Comparison of ENCODE assay signal across 35 cellular contexts in genomic region chr5:154986151-154986550, GRCh38. TPM values are rescaled to one million over a fixed set of nuclear protein-coding genes. Genes with fewer than 3 reads are reported as not detected.
"Had no signal": no experiment of that assay in that cellular context is flagged by ENCODE, and none has a peak within 500 bp of the region (broad histone marks: within the 10 kb centered on the region; RNA-seq: fewer than 3 reads in every experiment).

No MANE protein-coding gene starts in this region.

- H3K9me3 Mint-ChIP-seq: activated naive CD4-positive, alpha-beta T cell treated with anti-CD3 and anti-CD28 coated beads, Interleukin-2, amount 50 U/mL, for 24 hours; activated naive CD8-positive, alpha-beta T cell treated with anti-CD3 and anti-CD28 coated beads, Interleukin-2, amount 50 U/mL, for 24 hours; activated T-helper 2 cell treated with anti-CD3 and anti-CD28 coated beads, Interferon-gamma antibody, Interleukin-2, Interleukin-4, amounts not matched to agents 10 μg/mL and 5 μg/mL and 100 μg/mL, durations not matched to agents 14 hours and 24 hours and 36 hours; central memory CD8-positive, alpha-beta T cell; naive B cell; stimulated activated memory B cell treated with anti-CD40 and anti-IgM and Interleukin-4, amounts not matched to agents 10 μg/mL and 1 μg/mL and 100 μg/mL, for 72 hours; stimulated activated naive CD8-positive, alpha-beta T cell treated with anti-CD3 and anti-CD28 coated beads, Interleukin-15, amount 100 ng/mL, for 72 hours; T-helper 1 cell treated with Interleukin-12 subunit alpha and Interleukin-12 subunit beta and Interleukin-4 antibody, amounts not matched to agents 30 μg/mL and 1 μg/mL, for 36 hours had no signal

- H3K27ac ChIP-seq: breast epithelium, colonic mucosa, dorsolateral prefrontal cortex, gastrocnemius medialis, neutrophil, ovary, right lobe of liver, thyroid gland, upper lobe of right lung had no signal

- H3K27me3 Mint-ChIP-seq: progenitor cell of endocrine pancreas had no signal

- H3K36me3 Mint-ChIP-seq: activated CD8-positive, alpha-beta memory T cell treated with anti-CD3 and anti-CD28 coated beads, Interleukin-2, amount 10 ng/mL, durations not matched to agents 7 days and 5 days; naive B cell; stimulated activated memory B cell treated with anti-CD40 and anti-IgM and Interleukin-4, amounts not matched to agents 10 μg/mL and 1 μg/mL and 100 μg/mL, for 72 hours had no signal

- H3K4me1 Mint-ChIP-seq: activated CD8-positive, alpha-beta memory T cell treated with anti-CD3 and anti-CD28 coated beads, Interleukin-2, amount 10 ng/mL, durations not matched to agents 7 days and 5 days; activated naive CD4-positive, alpha-beta T cell treated with anti-CD3 and anti-CD28 coated beads, Interleukin-2, amount 50 U/mL, for 24 hours; activated naive CD8-positive, alpha-beta T cell treated with anti-CD3 and anti-CD28 coated beads, Interleukin-2, amount 50 U/mL, for 24 hours; central memory CD8-positive, alpha-beta T cell; naive B cell; stimulated activated memory B cell treated with anti-CD40 and anti-IgM and Interleukin-4, amounts not matched to agents 10 μg/mL and 1 μg/mL and 100 μg/mL, for 72 hours; stimulated activated naive CD8-positive, alpha-beta T cell treated with anti-CD3 and anti-CD28 coated beads, Interleukin-15, amount 100 ng/mL, for 72 hours had no signal

- H3K4me3 Mint-ChIP-seq: activated CD8-positive, alpha-beta memory T cell treated with anti-CD3 and anti-CD28 coated beads, Interleukin-2, amount 10 ng/mL, durations not matched to agents 7 days and 5 days; activated CD8-positive, alpha-beta T cell treated with anti-CD3 and anti-CD28 coated beads, Interleukin-2, amount 10 ng/mL, durations not matched to agents 7 days and 5 days; activated naive CD4-positive, alpha-beta T cell treated with anti-CD3 and anti-CD28 coated beads, Interleukin-2, amount 50 U/mL, for 24 hours; activated naive CD8-positive, alpha-beta T cell treated with anti-CD3 and anti-CD28 coated beads, Interleukin-2, amount 50 U/mL, for 24 hours; central memory CD8-positive, alpha-beta T cell; naive B cell; nephron progenitor cell; stimulated activated memory B cell treated with anti-CD40 and anti-IgM and Interleukin-4, amounts not matched to agents 10 μg/mL and 1 μg/mL and 100 μg/mL, for 72 hours; stimulated activated naive CD8-positive, alpha-beta T cell treated with anti-CD3 and anti-CD28 coated beads, Interleukin-15, amount 100 ng/mL, for 72 hours; T-helper 1 cell treated with Interleukin-12 subunit alpha and Interleukin-12 subunit beta and Interleukin-4 antibody, amounts not matched to agents 30 μg/mL and 1 μg/mL, for 36 hours; WTC11 had no signal

- H3K27me3 ChIP-seq: breast epithelium, colonic mucosa, dorsolateral prefrontal cortex, gastrocnemius medialis, ovary, right lobe of liver, thyroid gland, upper lobe of right lung had no signal

- DNase-seq: activated CD4-positive, alpha-beta T cell treated with anti-CD3 and anti-CD28 coated beads, Interleukin-2, amount 50 U/mL, for 1 hour; activated CD8-positive, alpha-beta memory T cell treated with anti-CD3 and anti-CD28 coated beads, Interleukin-2, amount 10 ng/mL, durations not matched to agents 7 days and 5 days; activated CD8-positive, alpha-beta T cell treated with anti-CD3 and anti-CD28 coated beads, Interleukin-2, amount 10 ng/mL, durations not matched to agents 7 days and 5 days; activated naive CD8-positive, alpha-beta T cell treated with anti-CD3 and anti-CD28 coated beads, Interleukin-2, amount 50 U/mL, for 24 hours; activated T-cell treated with anti-CD3 and anti-CD28 coated beads, Interleukin-2, amount 50 U/mL, for 48 hours; colonic mucosa; dorsolateral prefrontal cortex; effector memory CD4-positive, alpha-beta T cell; gastrocnemius medialis; glutamatergic neuron; islet precursor cell; left ventricle myocardium superior; mucosa of descending colon; naive B cell; nephron progenitor cell; ovary; right lobe of liver; small intestine; stimulated activated CD4-positive, alpha-beta T cell treated with anti-CD3 and anti-CD28 coated beads, Interleukin-4, amount 100 ng/mL, for 24 hours; stimulated activated naive CD8-positive, alpha-beta T cell treated with anti-CD3 and anti-CD28 coated beads, Interleukin-15, amount 100 ng/mL, for 72 hours; substantia nigra; SW 1271; thyroid gland; upper lobe of right lung had no signal

- H3K4me3 ChIP-seq: breast epithelium, colonic mucosa, dorsolateral prefrontal cortex, gastrocnemius medialis, mucosa of descending colon, ovary, right lobe of liver, thyroid gland, upper lobe of right lung had no signal

- H3K27ac Mint-ChIP-seq: activated CD8-positive, alpha-beta memory T cell treated with anti-CD3 and anti-CD28 coated beads, Interleukin-2, amount 10 ng/mL, durations not matched to agents 7 days and 5 days; activated CD8-positive, alpha-beta T cell treated with anti-CD3 and anti-CD28 coated beads, Interleukin-2, amount 10 ng/mL, durations not matched to agents 7 days and 5 days; activated naive CD4-positive, alpha-beta T cell treated with anti-CD3 and anti-CD28 coated beads, Interleukin-2, amount 50 U/mL, for 24 hours; activated naive CD8-positive, alpha-beta T cell treated with anti-CD3 and anti-CD28 coated beads, Interleukin-2, amount 50 U/mL, for 24 hours; activated T-helper 2 cell treated with anti-CD3 and anti-CD28 coated beads, Interferon-gamma antibody, Interleukin-2, Interleukin-4, amounts not matched to agents 10 μg/mL and 5 μg/mL and 100 μg/mL, durations not matched to agents 14 hours and 24 hours and 36 hours; naive B cell; nephron progenitor cell; progenitor cell of endocrine pancreas; stimulated activated memory B cell treated with anti-CD40 and anti-IgM and Interleukin-4, amounts not matched to agents 10 μg/mL and 1 μg/mL and 100 μg/mL, for 72 hours; stimulated activated naive CD8-positive, alpha-beta T cell treated with anti-CD3 and anti-CD28 coated beads, Interleukin-15, amount 100 ng/mL, for 72 hours; T-helper 1 cell treated with Interleukin-12 subunit alpha and Interleukin-12 subunit beta and Interleukin-4 antibody, amounts not matched to agents 30 μg/mL and 1 μg/mL, for 36 hours; WTC11 had no signal

- H3K9me3 ChIP-seq: breast epithelium, colonic mucosa, gastrocnemius medialis, mucosa of descending colon, neutrophil, ovary, right lobe of liver, thyroid gland, upper lobe of right lung had no signal

- ATAC-seq: activated CD8-positive, alpha-beta memory T cell treated with anti-CD3 and anti-CD28 coated beads, Interleukin-2, amount 10 ng/mL, durations not matched to agents 7 days and 5 days; activated CD8-positive, alpha-beta T cell treated with anti-CD3 and anti-CD28 coated beads, Interleukin-2, amount 10 ng/mL, durations not matched to agents 7 days and 5 days; activated naive CD8-positive, alpha-beta T cell treated with anti-CD3 and anti-CD28 coated beads, Interleukin-2, amount 50 U/mL, for 24 hours; left ventricle myocardium superior; mucosa of descending colon; right lobe of liver; stimulated activated memory B cell treated with anti-CD40 and anti-IgM and Interleukin-4, amounts not matched to agents 10 μg/mL and 1 μg/mL and 100 μg/mL, for 72 hours; stimulated activated naive CD8-positive, alpha-beta T cell treated with anti-CD3 and anti-CD28 coated beads, Interleukin-15, amount 100 ng/mL, for 72 hours; upper lobe of right lung; WTC11 had no signal

- H3K36me3 ChIP-seq: breast epithelium, colonic mucosa, gastrocnemius medialis, neutrophil, ovary, right lobe of liver, thyroid gland, upper lobe of right lung had no signal

- H3K4me1 ChIP-seq: breast epithelium, colonic mucosa, gastrocnemius medialis, right lobe of liver, thyroid gland, upper lobe of right lung had no signal

RNA-seq across cellular contexts. Expression of gene KIF4B, which starts 27.4 kb away (rescaled TPM):
- total RNA-seq: breast epithelium, colonic mucosa, epithelial cell of proximal tubule, mesenteric fat pad, mucosa of descending colon, progenitor cell of endocrine pancreas, right lobe of liver, thyroid gland had no signal
- polyA plus RNA-seq: ovary, small intestine had no signal
